ENCODE assay signal across 16 cellular contexts in the genomic region with DNA sequence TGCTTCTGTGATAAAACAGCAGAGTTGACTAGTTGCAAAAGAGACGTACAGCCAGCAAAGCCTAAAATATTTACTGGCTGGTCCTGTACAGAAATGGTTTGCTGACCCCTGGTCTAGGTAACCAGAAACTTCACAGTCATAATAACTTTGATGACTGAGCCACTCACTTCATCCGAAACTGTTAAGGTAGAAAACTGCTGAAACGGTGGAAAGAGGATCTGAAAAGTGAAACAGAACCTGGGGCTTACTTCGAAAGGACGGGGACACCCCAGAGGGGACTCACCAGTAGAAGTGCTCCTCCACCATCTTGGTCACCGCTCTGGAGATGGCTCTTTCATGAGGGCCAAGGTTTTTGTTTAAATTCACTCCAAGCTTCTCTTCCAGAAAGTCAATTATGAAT. TPM values are rescaled to one million over a fixed set of nuclear protein-coding genes. Genes with fewer than 3 reads are reported as not detected.
DNase-seq lines count a peak whose midpoint lies in the region; ATAC-seq and TF ChIP-seq lines count a peak whose summit lies in the region.
"Had no signal": no experiment of that assay in that cellular context is flagged by ENCODE, and none has a peak within 500 bp of the region (broad histone marks: within the 10 kb centered on the region; RNA-seq: fewer than 3 reads in every experiment).

No MANE protein-coding gene starts in this region.

- no peaks in the 10 kb centered on the region for H3K9me3 ChIP-seq in heart right ventricle
- H3K9me3 ChIP-seq: right lobe of liver, upper lobe of left lung had no signal

- intact Hi-C loops in heart right ventricle (cut with DNase I), result no loop called here

- H3K4me1 Mint-ChIP-seq in activated CD4-positive, alpha-beta T cell treated with anti-CD3 and anti-CD28 coated beads, Interleukin-2, amount 10 ng/mL, durations not matched to agents 7 days and 5 days, result peaks cover 2% of the 10 kb centered on the region
- peaks cover 2% of the 10 kb centered on the region for H3K4me1 Mint-ChIP-seq in activated T-cell treated with anti-CD3 and anti-CD28 coated beads, Interleukin-2, amount 50 U/mL, for 4 hours (ENCODE audit: low read depth)

- CTCF ChIA-PET in activated CD4-positive, alpha-beta T cell treated with anti-CD3 and anti-CD28 coated beads, Interleukin-2, amount 10 ng/mL, durations not matched to agents 7 days and 5 days (lab: Charles Lee), result no interaction called here

- no peaks in the 10 kb centered on the region for H3K4me1 ChIP-seq in heart right ventricle
- H3K4me1 ChIP-seq: right lobe of liver had no signal

- H3K27ac ChIP-seq in heart right ventricle, result no peak overlapping the region
- H3K27ac ChIP-seq: HL-60, right lobe of liver, upper lobe of left lung had no signal

- no peak for DNase-seq in activated CD4-positive, alpha-beta T cell treated with anti-CD3 and anti-CD28 coated beads, Interleukin-2, amount 10 ng/mL, durations not matched to agents 7 days and 5 days
- DNase-seq in activated T-cell treated with anti-CD3 and anti-CD28 coated beads, Interleukin-2, amount 50 U/mL, for 4 hours, result no peak
- DNase-seq in COR-L47 (lab: John Stamatoyannopoulos, UW) (no peak), heart right ventricle (no peak)
- DNase-seq: aorta, EL, NCI-H1092, NCI-H82, right lobe of liver, upper lobe of left lung had no signal

- ATAC-seq in GM18502 (IDR thresholded peaks at IDR 0.05; ENCODE audit: poor library complexity, unreplicated experiment), result peak; percentile 92
- ATAC-seq in GM19463 (IDR thresholded peaks at IDR 0.05; ENCODE audit: unreplicated experiment), result peak; percentile 87
- peak; percentile 86 for ATAC-seq in HG02884 (IDR thresholded peaks at IDR 0.05; ENCODE audit: unreplicated experiment)
- peak; percentile 86 for ATAC-seq in HG03521 (IDR thresholded peaks at IDR 0.05; ENCODE audit: unreplicated experiment)
- no peak for ATAC-seq in activated T-cell treated with anti-CD3 and anti-CD28 coated beads, Interleukin-2, amount 50 U/mL, for 4 hours
- ATAC-seq in heart right ventricle, result no peak
- ATAC-seq: right lobe of liver had no signal

- no peaks in the 10 kb centered on the region for H3K36me3 Mint-ChIP-seq in activated CD4-positive, alpha-beta T cell treated with anti-CD3 and anti-CD28 coated beads, Interleukin-2, amount 10 ng/mL, durations not matched to agents 7 days and 5 days (ENCODE audit: low read depth)
- no peaks in the 10 kb centered on the region for H3K36me3 Mint-ChIP-seq in activated T-cell treated with anti-CD3 and anti-CD28 coated beads, Interleukin-2, amount 50 U/mL, for 4 hours (ENCODE audit: insufficient read depth)

- no peaks in the 10 kb centered on the region for H3K9me3 Mint-ChIP-seq in activated CD4-positive, alpha-beta T cell treated with anti-CD3 and anti-CD28 coated beads, Interleukin-2, amount 10 ng/mL, durations not matched to agents 7 days and 5 days
- H3K9me3 Mint-ChIP-seq in activated T-cell treated with anti-CD3 and anti-CD28 coated beads, Interleukin-2, amount 50 U/mL, for 4 hours, result no peaks in the 10 kb centered on the region

- H3K36me3 ChIP-seq in heart right ventricle, result no peaks in the 10 kb centered on the region
- H3K36me3 ChIP-seq: right lobe of liver, upper lobe of left lung had no signal

- peaks cover 23% of the 10 kb centered on the region for H3K27me3 Mint-ChIP-seq in activated CD4-positive, alpha-beta T cell treated with anti-CD3 and anti-CD28 coated beads, Interleukin-2, amount 10 ng/mL, durations not matched to agents 7 days and 5 days
- peaks cover 17% of the 10 kb centered on the region for H3K27me3 Mint-ChIP-seq in activated T-cell treated with anti-CD3 and anti-CD28 coated beads, Interleukin-2, amount 50 U/mL, for 4 hours (ENCODE audit: low read depth)

- POLR2A ChIA-PET in activated CD4-positive, alpha-beta T cell treated with anti-CD3 and anti-CD28 coated beads, Interleukin-2, amount 10 ng/mL, durations not matched to agents 7 days and 5 days (lab: Charles Lee), result no interaction called here

- no peak overlapping the region for H3K4me3 ChIP-seq in heart right ventricle
- H3K4me3 ChIP-seq: right lobe of liver, upper lobe of left lung had no signal

- no peak overlapping the region for H3K4me3 Mint-ChIP-seq in activated CD4-positive, alpha-beta T cell treated with anti-CD3 and anti-CD28 coated beads, Interleukin-2, amount 10 ng/mL, durations not matched to agents 7 days and 5 days
- no peak overlapping the region for H3K4me3 Mint-ChIP-seq in activated T-cell treated with anti-CD3 and anti-CD28 coated beads, Interleukin-2, amount 50 U/mL, for 4 hours

- H3K27ac Mint-ChIP-seq in activated CD4-positive, alpha-beta T cell treated with anti-CD3 and anti-CD28 coated beads, Interleukin-2, amount 10 ng/mL, durations not matched to agents 7 days and 5 days, result no peak overlapping the region

- WGBS in heart right ventricle, 2 donors, result 78 to 88% methylated on average over 6 of the region's 6 CpGs

- H3K27me3 ChIP-seq in heart right ventricle, result peaks cover 0 to 23% (median 11%) of the 10 kb centered on the region in 7 donors
- H3K27me3 ChIP-seq: right lobe of liver, upper lobe of left lung had no signal

- TF ChIP-seq CTCF in heart right ventricle (IDR thresholded peaks at IDR 0.05), result no peak

RNA-seq across cellular contexts. Expression of a gene that starts 16.4 kb away (rescaled TPM):
- total RNA-seq in activated CD4-positive, alpha-beta T cell treated with anti-CD3 and anti-CD28 coated beads, Interleukin-2, amount 10 ng/mL, durations not matched to agents 7 days and 5 days, result under 1 TPM in 1 of 2 experiments, not detected in 1; 0.07 TPM
- total RNA-seq in activated T-cell treated with anti-CD3 and anti-CD28 coated beads, Interleukin-2, amount 50 U/mL, for 4 hours, result not detected
- 1 to 10 TPM in 1 of 10 donors, under 1 TPM in 4, not detected in 5; 0.14 to 1.3 (median 0.36) TPM for total RNA-seq in heart right ventricle
- under 1 TPM; 0.07 to 0.44 TPM for polyA plus RNA-seq in heart right ventricle
- total RNA-seq: mononuclear cell, right lobe of liver had no signal

Comparison
In these comparisons a context has a peak if more than half of its experiments do, and no peak if none do; other contexts are left out.
1. ATAC-seq: peak in GM18502 (single experiment), GM19463 (single experiment), HG02884 (single experiment) and HG03521 (single experiment); none in activated T-cell treated with anti-CD3 and anti-CD28 coated beads, Interleukin-2, amount 50 U/mL, for 4 hours (0 of 2) and heart right ventricle (0 of 8).